ENCODE assay signal across 18 cellular contexts in genomic region chrX:132908891-132909290, GRCh38. TPM values are rescaled to one million over a fixed set of nuclear protein-coding genes. Genes with fewer than 3 reads are reported as not detected.
"Had no signal": no experiment of that assay in that cellular context is flagged by ENCODE, and none has a peak within 500 bp of the region (broad histone marks: within the 10 kb centered on the region; RNA-seq: fewer than 3 reads in every experiment).

No MANE protein-coding gene starts in this region.

- FAIRE-seq: small intestine had no signal

- H3K4me3 ChIP-seq: dorsolateral prefrontal cortex, esophagus muscularis mucosa, transverse colon had no signal

- H3K27me3 ChIP-seq: brain microvascular endothelial cell, transverse colon had no signal

- DNase-seq: activated naive CD8-positive, alpha-beta T cell treated with anti-CD3 and anti-CD28 coated beads for 36 hours; amygdala; brain microvascular endothelial cell; dorsolateral prefrontal cortex; hippocampal formation; kidney glomerular epithelial cell; left ventricle myocardium superior; naive thymus-derived CD8-positive, alpha-beta T cell; nucleus accumbens; right cardiac atrium; small intestine; stimulated activated CD4-positive, alpha-beta T cell treated with anti-CD3 and anti-CD28 coated beads, Interleukin-4, amount 100 ng/mL, for 4 hours; stimulated activated CD8-positive, alpha-beta memory T cell treated with anti-CD3 and anti-CD28 coated beads, Interleukin-4, amount 100 ng/mL, for 48 hours; stimulated activated naive CD4-positive, alpha-beta T cell treated with Interleukin-2 at 50 U/mL for 16 hours; substantia nigra; transverse colon had no signal

- H3K36me3 ChIP-seq: brain microvascular endothelial cell, esophagus muscularis mucosa, transverse colon had no signal

RNA-seq across cellular contexts. Expression of gene HS6ST2, which starts 49.5 kb away (rescaled TPM):
- total RNA-seq: fibroblast of villous mesenchyme; left ventricle myocardium superior; naive thymus-derived CD8-positive, alpha-beta T cell had no signal
